ENCODE assay signal across 10 cellular contexts in the genomic region with DNA sequence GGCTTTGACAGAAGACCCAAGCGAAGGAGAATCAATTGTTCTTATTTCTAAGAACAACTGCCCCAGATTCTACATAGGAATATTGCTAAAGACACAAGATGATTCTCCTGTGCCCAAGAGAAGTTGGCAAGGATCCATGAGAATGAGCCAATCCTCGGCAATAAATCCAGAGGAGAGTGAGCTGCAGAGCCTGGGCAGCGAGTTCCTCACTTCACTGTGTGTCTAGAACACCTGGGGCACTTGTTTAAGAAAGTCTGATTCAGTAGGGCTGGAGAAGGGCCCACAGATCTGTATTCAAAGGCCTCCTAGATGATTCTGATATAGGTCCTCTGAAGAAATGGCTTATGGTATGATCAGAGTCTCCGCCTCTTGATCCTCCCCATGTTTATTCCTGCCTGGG. TPM values are rescaled to one million over a fixed set of nuclear protein-coding genes. Genes with fewer than 3 reads are reported as not detected.
DNase-seq lines count a peak whose midpoint lies in the region; ATAC-seq and TF ChIP-seq lines count a peak whose summit lies in the region.
"Had no signal": no experiment of that assay in that cellular context is flagged by ENCODE, and none has a peak within 500 bp of the region (broad histone marks: within the 10 kb centered on the region; RNA-seq: fewer than 3 reads in every experiment).

No MANE protein-coding gene starts in this region.

- TF ChIP-seq POLR2A in prostate gland (IDR thresholded peaks at IDR 0.05), result no peak

- TF ChIP-seq CTCF in prostate gland (IDR thresholded peaks at IDR 0.05), result no peak

- H3K27ac ChIP-seq in epithelial cell of prostate (peak overlapping the region; percentile 90), prostate gland (no peak overlapping the region)
- H3K27ac ChIP-seq: spleen had no signal

- no peak for ATAC-seq in GM19324 (IDR thresholded peaks at IDR 0.05; ENCODE audit: low FRiP score, unreplicated experiment)

- WGBS in prostate gland, result 44% methylated on average over 4 of the region's 4 CpGs

- H3K4me1 ChIP-seq in prostate gland (replicated peaks), result peaks cover 14% of the 10 kb centered on the region

- DNase-seq in GOT3 (lab: John Stamatoyannopoulos, UW) (peak; percentile 6), NCI-H69 (lab: John Stamatoyannopoulos, UW) (peak; percentile 84), epithelial cell of prostate (ENCODE audit: low read depth, low spot score) (peak; percentile 80), prostate gland (ENCODE audit: low spot score) (peak; percentile 84), GM19238 (ENCODE audit: insufficient read length, low spot score) (no peak), germinal center (ENCODE audit: low spot score) (no peak)
- DNase-seq: activated CD4-positive, alpha-beta T cell treated with anti-CD3 and anti-CD28 coated beads, Interleukin-2, amount 50 U/mL, for 48 hours; spleen; stimulated activated CD8-positive, alpha-beta memory T cell treated with anti-CD3 and anti-CD28 coated beads, Interleukin-4, amount 100 ng/mL, for 48 hours had no signal

- no peak overlapping the region for H3K4me3 ChIP-seq in prostate gland
- H3K4me3 ChIP-seq: spleen had no signal

- intact Hi-C loops in prostate gland (cut with DNase I), result no loop called here

- no peaks in the 10 kb centered on the region for H3K9me3 ChIP-seq in prostate gland
- H3K9me3 ChIP-seq: spleen had no signal

- no peaks in the 10 kb centered on the region for H3K27me3 ChIP-seq in prostate gland (replicated peaks; ENCODE audit: insufficient read depth)
- H3K27me3 ChIP-seq: spleen had no signal

- no peaks in the 10 kb centered on the region for H3K36me3 ChIP-seq in prostate gland
- H3K36me3 ChIP-seq: spleen had no signal

RNA-seq across cellular contexts. Expression of gene GADD45A, which starts 31.8 kb away (rescaled TPM):
- 10 to 100 TPM; 28.9 to 43.9 TPM for total RNA-seq in prostate gland

Comparison
In these comparisons a context has a peak if more than half of its experiments do, and no peak if none do; other contexts are left out.
1. DNase-seq: peak in GOT3 (single experiment), NCI-H69 (single experiment), epithelial cell of prostate (single experiment) and prostate gland (single experiment); none in GM19238 (single experiment) and germinal center (single experiment).